Comparison of ENCODE assay signal across 8 cellular contexts in genomic region chr6:34888874-34889555, GRCh38. TPM values are rescaled to one million over a fixed set of nuclear protein-coding genes. Genes with fewer than 3 reads are reported as not detected.
DNase-seq lines count a peak whose midpoint lies in the region; ATAC-seq and TF ChIP-seq lines count a peak whose summit lies in the region.

A gene with protein sequence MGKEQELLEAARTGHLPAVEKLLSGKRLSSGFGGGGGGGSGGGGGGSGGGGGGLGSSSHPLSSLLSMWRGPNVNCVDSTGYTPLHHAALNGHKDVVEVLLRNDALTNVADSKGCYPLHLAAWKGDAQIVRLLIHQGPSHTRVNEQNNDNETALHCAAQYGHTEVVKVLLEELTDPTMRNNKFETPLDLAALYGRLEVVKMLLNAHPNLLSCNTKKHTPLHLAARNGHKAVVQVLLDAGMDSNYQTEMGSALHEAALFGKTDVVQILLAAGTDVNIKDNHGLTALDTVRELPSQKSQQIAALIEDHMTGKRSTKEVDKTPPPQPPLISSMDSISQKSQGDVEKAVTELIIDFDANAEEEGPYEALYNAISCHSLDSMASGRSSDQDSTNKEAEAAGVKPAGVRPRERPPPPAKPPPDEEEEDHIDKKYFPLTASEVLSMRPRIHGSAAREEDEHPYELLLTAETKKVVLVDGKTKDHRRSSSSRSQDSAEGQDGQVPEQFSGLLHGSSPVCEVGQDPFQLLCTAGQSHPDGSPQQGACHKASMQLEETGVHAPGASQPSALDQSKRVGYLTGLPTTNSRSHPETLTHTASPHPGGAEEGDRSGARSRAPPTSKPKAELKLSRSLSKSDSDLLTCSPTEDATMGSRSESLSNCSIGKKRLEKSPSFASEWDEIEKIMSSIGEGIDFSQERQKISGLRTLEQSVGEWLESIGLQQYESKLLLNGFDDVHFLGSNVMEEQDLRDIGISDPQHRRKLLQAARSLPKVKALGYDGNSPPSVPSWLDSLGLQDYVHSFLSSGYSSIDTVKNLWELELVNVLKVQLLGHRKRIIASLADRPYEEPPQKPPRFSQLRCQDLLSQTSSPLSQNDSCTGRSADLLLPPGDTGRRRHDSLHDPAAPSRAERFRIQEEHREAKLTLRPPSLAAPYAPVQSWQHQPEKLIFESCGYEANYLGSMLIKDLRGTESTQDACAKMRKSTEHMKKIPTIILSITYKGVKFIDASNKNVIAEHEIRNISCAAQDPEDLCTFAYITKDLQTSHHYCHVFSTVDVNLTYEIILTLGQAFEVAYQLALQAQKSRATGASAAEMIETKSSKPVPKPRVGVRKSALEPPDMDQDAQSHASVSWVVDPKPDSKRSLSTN (plus strand): TSS chr6:34889255. CDS start chr6:34889403, 148 bp downstream.

- no peaks in the 10 kb centered on the region for H3K36me3 ChIP-seq in right lobe of liver

- intact Hi-C loops in dendritic cell treated with granulocyte-macrophage colony-stimulating factor and Interleukin-4, amounts not matched to agents 40 ng/mL and 50 ng/mL, for 4 days (cut with micrococcal nuclease): loop anchor here (5.0 to 10.0 kb wide), 4 partner anchors 73 to 132 kb away; partner anchors contain the start of genes BLTP3A and SNRPC
- intact Hi-C loops in right lobe of liver (cut with DNase I): no loop called here

- H3K4me3 ChIP-seq in right lobe of liver: peak within 1 kb of the TSS; percentile 81 to 98 (median 96)

- peak within 1 kb of the TSS; percentile 100 for H3K4me3 Mint-ChIP-seq in dendritic cell treated with granulocyte-macrophage colony-stimulating factor and Interleukin-4, amounts not matched to agents 40 ng/mL and 50 ng/mL, for 4 days

- peaks cover 5% of the 10 kb centered on the region for H3K9me3 Mint-ChIP-seq in dendritic cell treated with granulocyte-macrophage colony-stimulating factor and Interleukin-4, amounts not matched to agents 40 ng/mL and 50 ng/mL, for 4 days

- no peaks in the 10 kb centered on the region for H3K9me3 ChIP-seq in right lobe of liver

- TF ChIP-seq CTCF in right lobe of liver (IDR thresholded peaks at IDR 0.05): no peak

- 0% methylated on average over 8 of the region's 60 CpGs for WGBS in right lobe of liver (ENCODE audit: insufficient coverage, low coverage, low lambda C conversion rate, missing lambda C conversion rate)

- peak; percentile 31 for TF ChIP-seq POLR2A in GM10847 (IDR thresholded peaks at IDR 0.05; ENCODE audit: extremely low read depth, insufficient read length)
- peak; percentile 71 for TF ChIP-seq POLR2A in right lobe of liver (IDR thresholded peaks at IDR 0.05)

- peak within 1 kb of the TSS; percentile 76 to 80 (median 76) for H3K27ac ChIP-seq in right lobe of liver

- no peaks in the 10 kb centered on the region for H3K27me3 Mint-ChIP-seq in dendritic cell treated with granulocyte-macrophage colony-stimulating factor and Interleukin-4, amounts not matched to agents 40 ng/mL and 50 ng/mL, for 4 days

- DNase-seq in NCI-H460 (ENCODE audit: extremely low read depth, low read depth) (peak; percentile 46), right lobe of liver (peak; percentile 92 to 94 (median 94))
- peak; percentile 92 for DNase-seq in activated CD4-positive, alpha-beta T cell treated with anti-CD3 and anti-CD28 coated beads, Interleukin-2, amount 50 U/mL, for 1 hour
- DNase-seq in stimulated activated CD4-positive, alpha-beta T cell treated with anti-CD3 and anti-CD28 coated beads, Interleukin-4, amount 100 ng/mL, for 1 hour: peak; percentile 92

- H3K27me3 ChIP-seq in right lobe of liver: no peaks in the 10 kb centered on the region

- H3K4me1 Mint-ChIP-seq in dendritic cell treated with granulocyte-macrophage colony-stimulating factor and Interleukin-4, amounts not matched to agents 40 ng/mL and 50 ng/mL, for 4 days (ENCODE audit: low read depth): peaks cover 53% of the 10 kb centered on the region

- peaks cover 0 to 24% (median 11%) of the 10 kb centered on the region in 4 donors for H3K4me1 ChIP-seq in right lobe of liver

- H3K27ac Mint-ChIP-seq in dendritic cell treated with granulocyte-macrophage colony-stimulating factor and Interleukin-4, amounts not matched to agents 40 ng/mL and 50 ng/mL, for 4 days: peak within 1 kb of the TSS; percentile 100

- peaks cover 38% of the 10 kb centered on the region for H3K36me3 Mint-ChIP-seq in dendritic cell treated with granulocyte-macrophage colony-stimulating factor and Interleukin-4, amounts not matched to agents 40 ng/mL and 50 ng/mL, for 4 days (ENCODE audit: low read depth)

- ATAC-seq in HG02973 (IDR thresholded peaks at IDR 0.05; ENCODE audit: unreplicated experiment) (peak; percentile 53), right lobe of liver (peak; percentile 90 to 94 (median 92)), HG03097 (IDR thresholded peaks at IDR 0.05; ENCODE audit: low FRiP score, unreplicated experiment) (no peak)

RNA-seq across cellular contexts. Expression of the gene that starts here (rescaled TPM):
- total RNA-seq in NCI-H460 (2014; rRNA removed; shearing (Covaris generic)): 5.9 and 6.0 TPM in 2 replicates
- 6.0 and 10.1 TPM in 2 replicates for polyA plus RNA-seq in NCI-H460 (2014; cell fraction: nucleus; rRNA removed)
- 10 to 100 TPM in 4 of 6 experiments, 1 to 10 TPM in 2; 6.7 to 17.4 (median 10.5) TPM for total RNA-seq in right lobe of liver
